Comparison of ENCODE assay signal across 9 cellular contexts in genomic region chr15:42385206-42385979, GRCh38. TPM values are rescaled to one million over a fixed set of nuclear protein-coding genes. Genes with fewer than 3 reads are reported as not detected.
DNase-seq lines count a peak whose midpoint lies in the region; ATAC-seq and TF ChIP-seq lines count a peak whose summit lies in the region.
"Had no signal": no experiment of that assay in that cellular context is flagged by ENCODE, and none has a peak within 500 bp of the region (broad histone marks: within the 10 kb centered on the region; RNA-seq: fewer than 3 reads in every experiment).

No MANE protein-coding gene starts in this region.

- no peaks in the 10 kb centered on the region for H3K27me3 ChIP-seq in MM.1S (replicated peaks; ENCODE audit: insufficient read depth, low read length)
- H3K27me3 ChIP-seq in hepatocyte = no peaks in the 10 kb centered on the region
- H3K27me3 ChIP-seq in thyroid gland = no peaks in the 10 kb centered on the region

- H3K4me1 Mint-ChIP-seq in WTC11 = peaks cover 29% of the 10 kb centered on the region

- POLR2A ChIA-PET in WTC11 (lab: Charles Lee) = interaction anchor here (1.0 to 1.2 kb wide), 2 partner anchors 112 to 182 kb away, joined by 3 to 7 read pairs; partner anchors contain the start of genes GANC and TMEM87A

- H3K9me3 Mint-ChIP-seq in WTC11 = no peaks in the 10 kb centered on the region

- no peaks in the 10 kb centered on the region for H3K9me2 ChIP-seq in MM.1S (replicated peaks; ENCODE audit: insufficient read depth, low read length)
- no peaks in the 10 kb centered on the region for H3K9me2 ChIP-seq in hepatocyte (replicated peaks; ENCODE audit: insufficient read depth)

- no peak for TF ChIP-seq POLR2A in thyroid gland (IDR thresholded peaks at IDR 0.05)

- H3K27ac Mint-ChIP-seq in WTC11 = no peak overlapping the region; the same call in 1 of the 2 replicates

- H3K9ac ChIP-seq in MM.1S (ENCODE audit: low read length) = no peak overlapping the region

- H2AFZ ChIP-seq in MM.1S (ENCODE audit: low read length) (no peak overlapping the region), hepatocyte (no peak overlapping the region)

- peak; percentile 26 for ATAC-seq in Right ventricle myocardium inferior
- ATAC-seq in WTC11 = peak; percentile 85
- no peak for ATAC-seq in HG03175 (IDR thresholded peaks at IDR 0.05; ENCODE audit: unreplicated experiment)

- H3K4me1 ChIP-seq in MM.1S (ENCODE audit: low read length) (no peaks in the 10 kb centered on the region), hepatocyte (ENCODE audit: insufficient read depth) (no peaks in the 10 kb centered on the region), thyroid gland (peaks cover 0 to 18% of the 10 kb centered on the region in 2 donors)

- H3K79me2 ChIP-seq in MM.1S (ENCODE audit: low read length) (no peaks in the 10 kb centered on the region), hepatocyte (no peaks in the 10 kb centered on the region)

- no peak overlapping the region for H3K27ac ChIP-seq in MM.1S (ENCODE audit: low read length)
- peak overlapping the region; percentile 35 for H3K27ac ChIP-seq in hepatocyte
- H3K27ac ChIP-seq in thyroid gland = no peak overlapping the region
- H3K27ac ChIP-seq: thoracic aorta had no signal

- no peak for DNase-seq in Right ventricle myocardium inferior (ENCODE audit: missing footprints)
- DNase-seq in cardiac septum (ENCODE audit: low spot score) = no peak
- DNase-seq in MM.1S = peak; percentile 18
- peak; percentile 77 for DNase-seq in WTC11 (ENCODE audit: low spot score)
- DNase-seq in hepatocyte (ENCODE audit: low spot score) = peak; percentile 81
- peak; percentile 41 to 51 for DNase-seq in thyroid gland
- no peak for DNase-seq in mucosa of gallbladder (ENCODE audit: low spot score)

- no peaks in the 10 kb centered on the region for H3K36me3 Mint-ChIP-seq in WTC11

- H3K27me3 Mint-ChIP-seq in WTC11 (ENCODE audit: low read depth) = peaks cover 18% of the 10 kb centered on the region

- H3K4me3 ChIP-seq in MM.1S (ENCODE audit: low read length) (no peak overlapping the region), hepatocyte (no peak overlapping the region), thyroid gland (replicated peaks in 1 of 3) (no peak overlapping the region)
- H3K4me3 ChIP-seq: thoracic aorta had no signal

- no peak overlapping the region for H3K4me2 ChIP-seq in MM.1S (ENCODE audit: low read depth, low read length)
- H3K4me2 ChIP-seq in hepatocyte = no peak overlapping the region

- WGBS in hepatocyte (ENCODE audit: low lambda C conversion rate, missing lambda C conversion rate) = 21% methylated on average over 5 of the region's 5 CpGs
- 28 to 35% methylated on average over 5 of the region's 5 CpGs for WGBS in thyroid gland, 2 donors

- H3K36me3 ChIP-seq in MM.1S (replicated peaks; ENCODE audit: insufficient read depth, low read length) = no peaks in the 10 kb centered on the region
- no peaks in the 10 kb centered on the region for H3K36me3 ChIP-seq in hepatocyte (replicated peaks; ENCODE audit: insufficient read depth, low read depth)
- H3K36me3 ChIP-seq in thyroid gland = no peaks in the 10 kb centered on the region

- H3K9me3 ChIP-seq in MM.1S (replicated peaks; ENCODE audit: insufficient read depth, low read length) = no peaks in the 10 kb centered on the region
- no peaks in the 10 kb centered on the region for H3K9me3 ChIP-seq in hepatocyte (ENCODE audit: low read depth)
- no peaks in the 10 kb centered on the region for H3K9me3 ChIP-seq in thyroid gland
- H3K9me3 ChIP-seq: thoracic aorta had no signal

- no peak overlapping the region for H3K4me3 Mint-ChIP-seq in WTC11

- CTCF ChIA-PET in WTC11 (lab: Charles Lee) = interaction anchor here (0.6 to 2.3 kb wide), 79 partner anchors 8 to 700 kb away, joined by 3 to 41 read pairs (median 4); partner anchors contain the start of genes CAPN3, EHD4, GANC and PLA2G4F

- TF ChIP-seq CTCF in MM.1S (IDR thresholded peaks at IDR 0.05; ENCODE audit: low read length) (peak; percentile 65), WTC11 (IDR thresholded peaks at IDR 0.05) (peak; percentile 51; the same call in 1 of the 2 replicates), hepatocyte (IDR thresholded peaks at IDR 0.05; ENCODE audit: poor library complexity) (peak; percentile 76), thyroid gland (IDR thresholded peaks at IDR 0.05) (peak in 5 of 6 experiments; percentile 15 to 59 (median 35))

- H4K20me1 ChIP-seq in MM.1S (ENCODE audit: insufficient read depth, low read length) (no peaks in the 10 kb centered on the region), hepatocyte (ENCODE audit: insufficient read depth, poor library complexity, severe bottlenecking) (no peaks in the 10 kb centered on the region)

- intact Hi-C loops in Right ventricle myocardium inferior (cut with DNase I) = loop anchor here (5.0 kb wide), 1 partner anchor 113 kb away; the partner anchor contains the start of genes GANC and TMEM87A
- intact Hi-C loops in cardiac septum (cut with DNase I) = no loop called here
- intact Hi-C loops in thyroid gland (cut with DNase I) = no loop called here

- H3F3A ChIP-seq in MM.1S (ENCODE audit: insufficient read depth, low read length) = no peaks in the 10 kb centered on the region

TF ChIP-seq in WTC11, 78 proteins besides CTCF, POLR2A, EP300 and RAD21 (continues in another document):
- no peak for TF ChIP-seq MLX (CRISPR knock-in tag; IDR thresholded peaks at IDR 0.05)
- TF ChIP-seq NFATC4 (CRISPR knock-in tag; IDR thresholded peaks at IDR 0.05) = no peak
- no peak for TF ChIP-seq ATF1 (CRISPR knock-in tag; IDR thresholded peaks at IDR 0.05)
- no peak for TF ChIP-seq ZNF532 (CRISPR knock-in tag; IDR thresholded peaks at IDR 0.05; ENCODE audit: borderline replicate concordance)
- TF ChIP-seq HMGA2 (CRISPR knock-in tag; IDR thresholded peaks at IDR 0.05) = no peak
- TF ChIP-seq ZNF671 (CRISPR knock-in tag; IDR thresholded peaks at IDR 0.05) = no peak
- TF ChIP-seq ERG (CRISPR knock-in tag; IDR thresholded peaks at IDR 0.05) = no peak
- no peak for TF ChIP-seq SMAD3 (CRISPR knock-in tag; IDR thresholded peaks at IDR 0.05; ENCODE audit: borderline replicate concordance)
- TF ChIP-seq ZNF416 (CRISPR knock-in tag; IDR thresholded peaks at IDR 0.05) = no peak
- TF ChIP-seq ATF3 (CRISPR knock-in tag; conservative IDR thresholded peaks at IDR 0.05) = no peak
- no peak for TF ChIP-seq MAX (CRISPR knock-in tag; IDR thresholded peaks at IDR 0.05)
- no peak for TF ChIP-seq ZNF138 (CRISPR knock-in tag; conservative IDR thresholded peaks at IDR 0.05)

RNA-seq across cellular contexts. Expression of gene CAPN3, which starts 26.1 kb away (rescaled TPM):
- total RNA-seq in Right ventricle myocardium inferior (3.4 TPM), cardiac septum (14.8 TPM), WTC11 (2021) (0.70 to 1.4 TPM (median 1.3 TPM) in 3 replicates), hepatocyte (15.6 and 21.1 TPM in 2 replicates), thyroid gland (1 to 10 TPM; 3.0 to 6.8 (median 4.0) TPM), mucosa of gallbladder (8.1 TPM)
- 15.6 and 18.4 TPM in 2 replicates for polyA plus RNA-seq in hepatocyte

Comparison
In these comparisons a context has a peak if more than half of its experiments do, and no peak if none do; other contexts are left out.
1. DNase-seq: peak in MM.1S (single experiment), WTC11 (single experiment), hepatocyte (single experiment) and thyroid gland (2 of 2); none in Right ventricle myocardium inferior (single experiment), cardiac septum (single experiment) and mucosa of gallbladder (single experiment).
2. Peak in every context shown above with its lines, with median percentiles within 50 percentile points of each other: CTCF ChIP-seq.